Comparison of ENCODE assay signal across 8 cellular contexts in the genomic region with DNA sequence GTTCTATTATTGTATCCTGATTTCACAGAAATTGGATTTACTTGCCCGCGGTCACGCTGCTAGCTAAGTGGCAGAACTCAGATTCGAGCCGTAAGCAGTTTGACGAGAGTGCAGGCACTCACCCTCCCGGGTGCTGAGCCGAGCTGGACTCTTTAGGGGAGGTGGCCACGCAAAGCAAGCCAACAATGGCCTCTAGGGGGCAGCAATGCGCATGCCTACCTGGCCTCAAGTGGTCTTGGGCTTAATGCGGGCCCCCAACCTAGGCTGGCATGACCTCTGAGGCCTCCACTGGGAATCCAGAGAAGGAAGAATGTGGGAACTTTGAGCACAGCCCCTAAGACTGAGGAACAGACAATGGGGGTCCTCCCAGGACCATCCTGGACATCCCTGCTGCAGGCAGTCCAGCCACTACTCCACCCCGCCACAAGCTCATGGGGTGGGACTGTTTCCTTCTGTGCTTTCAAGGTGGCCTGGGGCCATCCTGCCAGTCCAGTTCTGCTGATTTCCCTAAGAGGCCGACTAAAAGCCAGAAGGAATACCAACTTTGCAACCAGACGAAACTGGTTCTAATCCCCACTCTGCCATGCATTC.
DNase-seq lines count a peak whose midpoint lies in the region; ATAC-seq and TF ChIP-seq lines count a peak whose summit lies in the region.

No MANE protein-coding gene starts in this region.

- 79 to 94% methylated on average over 4 to 8 of the region's 14 CpGs for WGBS in esophagus squamous epithelium, 2 donors
- 67 to 78% methylated on average over 9 to 14 of the region's 14 CpGs for WGBS in testis, 2 donors

- no peak overlapping the region for H3K27ac Mint-ChIP-seq in CD4-positive, alpha-beta memory T cell
- H3K27ac Mint-ChIP-seq in activated CD8-positive, alpha-beta T cell treated with anti-CD3 and anti-CD28 coated beads for 36 hours, result no peak overlapping the region
- no peak overlapping the region for H3K27ac Mint-ChIP-seq in neural progenitor cell

- intact Hi-C loops in CD4-positive, alpha-beta memory T cell (cut with micrococcal nuclease), result loop anchor here (1.0 kb wide), 2 partner anchors 274 to 385 kb away; no protein-coding TSS in a partner anchor
- intact Hi-C loops in activated CD8-positive, alpha-beta T cell treated with anti-CD3 and anti-CD28 coated beads for 36 hours (cut with micrococcal nuclease), result no loop called here
- intact Hi-C loops in esophagus squamous epithelium (cut with DNase I), result no loop called here
- intact Hi-C loops in testis (cut with DNase I; ENCODE audit: low total_unique reads), result no loop called here

- H3K4me1 ChIP-seq in CD4-positive, alpha-beta memory T cell (ENCODE audit: insufficient read depth, low read length), result no peaks in the 10 kb centered on the region
- H3K4me1 ChIP-seq in Loucy (ENCODE audit: insufficient read depth, low read length, poor library complexity, severe bottlenecking) (no peaks in the 10 kb centered on the region), esophagus squamous epithelium (no peaks in the 10 kb centered on the region), neural progenitor cell (peaks cover 4% of the 10 kb centered on the region), testis (no peaks in the 10 kb centered on the region)

- no peaks in the 10 kb centered on the region for H3K9me2 ChIP-seq in Loucy (replicated peaks; ENCODE audit: low read depth, low read length)

- H3K9ac ChIP-seq in Loucy (ENCODE audit: low read depth, low read length, poor library complexity, severe bottlenecking) (no peak overlapping the region), neural progenitor cell (no peak overlapping the region)

- H3K4me1 Mint-ChIP-seq in CD4-positive, alpha-beta memory T cell, result peaks cover 0 to 5% (median 0%) of the 10 kb centered on the region in 4 donors
- H3K4me1 Mint-ChIP-seq in activated CD8-positive, alpha-beta T cell treated with anti-CD3 and anti-CD28 coated beads for 36 hours (ENCODE audit: low read depth), result no peaks in the 10 kb centered on the region
- H3K4me1 Mint-ChIP-seq in neural progenitor cell, result peaks cover 7% of the 10 kb centered on the region

- TF ChIP-seq POLR2A in esophagus squamous epithelium (IDR thresholded peaks at IDR 0.05) (no peak), testis (IDR thresholded peaks at IDR 0.05) (no peak)

- ATAC-seq in activated CD8-positive, alpha-beta T cell treated with anti-CD3 and anti-CD28 coated beads for 36 hours, result peak; percentile 66
- ATAC-seq in HG02798 (IDR thresholded peaks at IDR 0.05; ENCODE audit: poor library complexity, unreplicated experiment), result no peak
- no peak for ATAC-seq in HG02610 (IDR thresholded peaks at IDR 0.05; ENCODE audit: unreplicated experiment)

- no peaks in the 10 kb centered on the region for H3F3A ChIP-seq in Loucy (ENCODE audit: low read depth)
- H3F3A ChIP-seq in neural progenitor cell (ENCODE audit: low read depth), result no peaks in the 10 kb centered on the region

- H3K27ac ChIP-seq in CD4-positive, alpha-beta memory T cell (ENCODE audit: low read depth, low read length), result no peak overlapping the region
- H3K27ac ChIP-seq in esophagus squamous epithelium (no peak overlapping the region), neural progenitor cell (no peak overlapping the region), testis (no peak overlapping the region)

- DNase-seq in CD4-positive, alpha-beta memory T cell, result peak; percentile 26 to 52 (median 44)
- peak; percentile 76 for DNase-seq in activated CD8-positive, alpha-beta T cell treated with anti-CD3 and anti-CD28 coated beads for 36 hours
- DNase-seq in esophagus squamous epithelium (lab: John Stamatoyannopoulos, UW) (no peak), neural progenitor cell (ENCODE audit: low spot score) (peak; percentile 82), testis (peak; percentile 69)

- POLR2A ChIA-PET in CD4-positive, alpha-beta memory T cell (lab: Charles Lee; ENCODE audit: partially characterized antibody), result interaction anchor here (0.6 to 1.2 kb wide), 2 partner anchors 274 to 290 kb away, joined by 3 read pairs; no protein-coding TSS in a partner anchor
- POLR2A ChIA-PET in activated CD8-positive, alpha-beta T cell treated with anti-CD3 and anti-CD28 coated beads for 36 hours (lab: Charles Lee), result interaction anchor here (1.2 kb wide), 1 partner anchor 8 kb away, joined by 3 read pairs; no protein-coding TSS in a partner anchor

- no peaks in the 10 kb centered on the region for H3K9me3 Mint-ChIP-seq in CD4-positive, alpha-beta memory T cell
- peaks cover 2% of the 10 kb centered on the region for H3K9me3 Mint-ChIP-seq in activated CD8-positive, alpha-beta T cell treated with anti-CD3 and anti-CD28 coated beads for 36 hours
- no peaks in the 10 kb centered on the region for H3K9me3 Mint-ChIP-seq in neural progenitor cell

- H3K79me2 ChIP-seq in Loucy (ENCODE audit: insufficient read depth, low read length), result 0 out of 2 replicates have a peak, but pooled peaks cover 3% of the 10 kb centered on the region
- H3K79me2 ChIP-seq in neural progenitor cell (ENCODE audit: low read depth), result no peaks in the 10 kb centered on the region

- no peaks in the 10 kb centered on the region for H3K27me3 Mint-ChIP-seq in CD4-positive, alpha-beta memory T cell
- H3K27me3 Mint-ChIP-seq in activated CD8-positive, alpha-beta T cell treated with anti-CD3 and anti-CD28 coated beads for 36 hours, result no peaks in the 10 kb centered on the region
- H3K27me3 Mint-ChIP-seq in neural progenitor cell (ENCODE audit: insufficient read depth, low read depth), result peaks cover 2% of the 10 kb centered on the region

- H2AFZ ChIP-seq in Loucy (ENCODE audit: low read length) (no peak overlapping the region), neural progenitor cell (replicated peaks) (no peak overlapping the region)

- TF ChIP-seq CTCF in Loucy (conservative IDR thresholded peaks at IDR 0.05; ENCODE audit: low read length) (peak; percentile 90), esophagus squamous epithelium (IDR thresholded peaks at IDR 0.05) (peak; percentile 53 to 65 (median 62)), neural progenitor cell (IDR thresholded peaks at IDR 0.05) (peak; percentile 87), testis (IDR thresholded peaks at IDR 0.05) (peak; percentile 29 to 66 (median 47))
- TF ChIP-seq CTCF in activated CD8-positive, alpha-beta T cell treated with anti-CD3 and anti-CD28 coated beads for 36 hours (IDR thresholded peaks at IDR 0.05), result peak; percentile 86

- H3K9me3 ChIP-seq in CD4-positive, alpha-beta memory T cell (ENCODE audit: control insufficient read depth in 1 of 2, low read length in 2 of 2), result no peaks in the 10 kb centered on the region
- H3K9me3 ChIP-seq in Loucy (ENCODE audit: insufficient read depth, low read depth, low read length) (no peaks in the 10 kb centered on the region), esophagus squamous epithelium (no peaks in the 10 kb centered on the region), neural progenitor cell (ENCODE audit: low read depth) (no peaks in the 10 kb centered on the region), testis (no peaks in the 10 kb centered on the region)

- H3K36me3 Mint-ChIP-seq in CD4-positive, alpha-beta memory T cell, result peaks cover 56 to 60% of the 10 kb centered on the region in 2 donors
- H3K36me3 Mint-ChIP-seq in activated CD8-positive, alpha-beta T cell treated with anti-CD3 and anti-CD28 coated beads for 36 hours (ENCODE audit: low read depth), result peaks cover 19% of the 10 kb centered on the region
- peaks cover 19% of the 10 kb centered on the region for H3K36me3 Mint-ChIP-seq in neural progenitor cell

- CTCF ChIA-PET in CD4-positive, alpha-beta memory T cell (lab: Charles Lee; ENCODE audit: partially characterized antibody), result interaction anchor here (0.6 to 4.3 kb wide), 24 partner anchors 8 to 430 kb away, joined by 3 to 22 read pairs (median 4); no protein-coding TSS in a partner anchor
- CTCF ChIA-PET in activated CD8-positive, alpha-beta T cell treated with anti-CD3 and anti-CD28 coated beads for 36 hours (lab: Charles Lee), result interaction anchor here (0.6 to 2.7 kb wide), 19 partner anchors 9 to 384 kb away, joined by 3 to 9 read pairs (median 3); no protein-coding TSS in a partner anchor

- H4K20me1 ChIP-seq in Loucy (ENCODE audit: insufficient read depth, low read length, poor library complexity, severe bottlenecking), result peaks cover 9% of the 10 kb centered on the region
- no peaks in the 10 kb centered on the region for H4K20me1 ChIP-seq in neural progenitor cell (ENCODE audit: low read depth)

- no peak overlapping the region for H3K4me3 ChIP-seq in CD4-positive, alpha-beta memory T cell (ENCODE audit: low read length in 2 of 2)
- H3K4me3 ChIP-seq in Loucy (ENCODE audit: low read length, poor library complexity, severe bottlenecking), result no peak overlapping the region
- no peak overlapping the region for H3K4me3 ChIP-seq in esophagus squamous epithelium
- H3K4me3 ChIP-seq in neural progenitor cell, result no peak overlapping the region
- no peak overlapping the region for H3K4me3 ChIP-seq in testis

- no peak overlapping the region for H3K4me2 ChIP-seq in Loucy (ENCODE audit: low read depth, low read length, poor library complexity, severe bottlenecking)
- no peak overlapping the region for H3K4me2 ChIP-seq in neural progenitor cell

- H3K4me3 Mint-ChIP-seq in CD4-positive, alpha-beta memory T cell, result no peak overlapping the region
- H3K4me3 Mint-ChIP-seq in activated CD8-positive, alpha-beta T cell treated with anti-CD3 and anti-CD28 coated beads for 36 hours, result no peak overlapping the region
- H3K4me3 Mint-ChIP-seq in neural progenitor cell, result no peak overlapping the region

- no peaks in the 10 kb centered on the region for H3K27me3 ChIP-seq in CD4-positive, alpha-beta memory T cell (ENCODE audit: insufficient read depth, low read length)
- H3K27me3 ChIP-seq in Loucy (ENCODE audit: insufficient read depth, low read length, poor library complexity, severe bottlenecking) (no peaks in the 10 kb centered on the region), esophagus squamous epithelium (no peaks in the 10 kb centered on the region), neural progenitor cell (no peaks in the 10 kb centered on the region), testis (no peaks in the 10 kb centered on the region)

- peaks cover 12% of the 10 kb centered on the region for H3K36me3 ChIP-seq in CD4-positive, alpha-beta memory T cell (ENCODE audit: insufficient read depth, low read length)
- H3K36me3 ChIP-seq in Loucy (ENCODE audit: insufficient read depth, low read length) (peaks cover 95% of the 10 kb centered on the region; the same call in 1 of the 2 replicates), esophagus squamous epithelium (peaks cover 0 to 56% (median 4%) of the 10 kb centered on the region in 3 donors), neural progenitor cell (no peaks in the 10 kb centered on the region), testis (ENCODE audit: low read depth, missing control alignments) (no peaks in the 10 kb centered on the region)
